In genomic region chr4:112522389-112522788, GRCh38 we compare ENCODE assay signal across 15 cellular contexts. TPM values are rescaled to one million over a fixed set of nuclear protein-coding genes. Genes with fewer than 3 reads are reported as not detected.
A peak's percentile ranks its signal among the peaks of the same experiment; 100 is the strongest.
DNase-seq lines count a peak whose midpoint lies in the region; ATAC-seq and TF ChIP-seq lines count a peak whose summit lies in the region.
"Had no signal": no experiment of that assay in that cellular context is flagged by ENCODE, and none has a peak within 500 bp of the region (broad histone marks: within the 10 kb centered on the region; RNA-seq: fewer than 3 reads in every experiment).

No MANE protein-coding gene starts in this region.

- intact Hi-C loops in activated CD4-positive, alpha-beta T cell treated with anti-CD3 and anti-CD28 coated beads, Interleukin-2, amount 10 ng/mL, durations not matched to agents 24 days and 14 days (cut with micrococcal nuclease) = loop anchor here (5.0 to 10.0 kb wide), 4 partner anchors 82 to 310 kb away; partner anchors contain the start of gene AP1AR

- peaks cover 4% of the 10 kb centered on the region for H3K36me3 Mint-ChIP-seq in activated CD4-positive, alpha-beta T cell treated with anti-CD3 and anti-CD28 coated beads, Interleukin-2, amount 10 ng/mL, durations not matched to agents 24 days and 14 days (ENCODE audit: low read depth)
- H3K36me3 Mint-ChIP-seq in activated naive CD8-positive, alpha-beta T cell treated with anti-CD3 and anti-CD28 coated beads, Interleukin-2, amount 10 ng/mL, durations not matched to agents 7 days and 5 days = no peaks in the 10 kb centered on the region
- no peaks in the 10 kb centered on the region for H3K36me3 Mint-ChIP-seq in nephron progenitor cell (ENCODE audit: low read depth)

- no peak overlapping the region for H3K27ac Mint-ChIP-seq in activated CD4-positive, alpha-beta T cell treated with anti-CD3 and anti-CD28 coated beads, Interleukin-2, amount 10 ng/mL, durations not matched to agents 24 days and 14 days
- no peak overlapping the region for H3K27ac Mint-ChIP-seq in activated naive CD8-positive, alpha-beta T cell treated with anti-CD3 and anti-CD28 coated beads, Interleukin-2, amount 10 ng/mL, durations not matched to agents 7 days and 5 days
- H3K27ac Mint-ChIP-seq in nephron progenitor cell = no peak overlapping the region

- H3K36me3 ChIP-seq in GM06990 (ENCODE audit: control insufficient read depth, insufficient read depth, low read length) = no peaks in the 10 kb centered on the region
- H3K36me3 ChIP-seq: adrenal gland, left ventricle myocardium inferior, Peyer's patch, prostate gland had no signal

- peak; percentile 56 for DNase-seq in activated CD4-positive, alpha-beta T cell treated with anti-CD3 and anti-CD28 coated beads, Interleukin-2, amount 10 ng/mL, durations not matched to agents 24 days and 14 days
- no peak for DNase-seq in activated CD4-positive, alpha-beta T cell treated with anti-CD3 and anti-CD28 coated beads for 4 hours
- DNase-seq in GM06990 (ENCODE audit: extremely low read depth, insufficient read length) (no peak), nephron progenitor cell (no peak), NOMO-1 treated with DMSO at 0.1 percent for 48 hours (lab: John Stamatoyannopoulos, UW; ENCODE audit: unreplicated experiment) (no peak), NCI-H2171 treated with DMSO at 0.1 percent for 48 hours (lab: John Stamatoyannopoulos, UW) (no peak), NCI-H2107 treated with DMSO at 0.1 percent for 48 hours (lab: John Stamatoyannopoulos, UW; ENCODE audit: unreplicated experiment) (no peak)
- DNase-seq in activated naive CD8-positive, alpha-beta T cell treated with anti-CD3 and anti-CD28 coated beads, Interleukin-2, amount 10 ng/mL, durations not matched to agents 7 days and 5 days = no peak
- DNase-seq: adrenal gland; left ventricle myocardium inferior; NCI-H748 treated with DMSO at 0.1 percent for 48 hours; stimulated activated naive CD4-positive, alpha-beta T cell treated with Interleukin-2 at 50 U/mL for 16 hours had no signal

- H3K27me3 ChIP-seq in GM06990 (replicated peaks; ENCODE audit: control insufficient read depth, insufficient read depth, low read length) = no peaks in the 10 kb centered on the region

- peaks cover 7% of the 10 kb centered on the region for H3K9me3 Mint-ChIP-seq in activated CD4-positive, alpha-beta T cell treated with anti-CD3 and anti-CD28 coated beads, Interleukin-2, amount 10 ng/mL, durations not matched to agents 24 days and 14 days
- H3K9me3 Mint-ChIP-seq in activated naive CD8-positive, alpha-beta T cell treated with anti-CD3 and anti-CD28 coated beads, Interleukin-2, amount 10 ng/mL, durations not matched to agents 7 days and 5 days = no peaks in the 10 kb centered on the region
- H3K9me3 Mint-ChIP-seq in nephron progenitor cell = peaks cover 13% of the 10 kb centered on the region

- H3K4me3 ChIP-seq in GM06990 (replicated peaks; ENCODE audit: low read depth, low read length) = peak overlapping the region; percentile 64
- H3K4me3 ChIP-seq: prostate gland had no signal

- peaks cover 39% of the 10 kb centered on the region for H3K4me1 Mint-ChIP-seq in activated CD4-positive, alpha-beta T cell treated with anti-CD3 and anti-CD28 coated beads, Interleukin-2, amount 10 ng/mL, durations not matched to agents 24 days and 14 days
- peaks cover 42% of the 10 kb centered on the region for H3K4me1 Mint-ChIP-seq in activated naive CD8-positive, alpha-beta T cell treated with anti-CD3 and anti-CD28 coated beads, Interleukin-2, amount 10 ng/mL, durations not matched to agents 7 days and 5 days
- H3K4me1 Mint-ChIP-seq in nephron progenitor cell = peaks cover 53% of the 10 kb centered on the region

- ATAC-seq in activated naive CD8-positive, alpha-beta T cell treated with anti-CD3 and anti-CD28 coated beads, Interleukin-2, amount 10 ng/mL, durations not matched to agents 7 days and 5 days (ENCODE audit: low read depth) = no peak

- H3K27me3 Mint-ChIP-seq in activated CD4-positive, alpha-beta T cell treated with anti-CD3 and anti-CD28 coated beads, Interleukin-2, amount 10 ng/mL, durations not matched to agents 24 days and 14 days = peaks cover 79% of the 10 kb centered on the region
- peaks cover 90% of the 10 kb centered on the region for H3K27me3 Mint-ChIP-seq in activated naive CD8-positive, alpha-beta T cell treated with anti-CD3 and anti-CD28 coated beads, Interleukin-2, amount 10 ng/mL, durations not matched to agents 7 days and 5 days
- peaks cover 100% of the 10 kb centered on the region for H3K27me3 Mint-ChIP-seq in nephron progenitor cell (ENCODE audit: low read depth, poor library complexity)

- TF ChIP-seq CTCF in GM06990 (IDR thresholded peaks at IDR 0.05; ENCODE audit: insufficient read depth, low read length, poor library complexity, severe bottlenecking) = no peak
- no peak for TF ChIP-seq CTCF in nephron progenitor cell (IDR thresholded peaks at IDR 0.05)

- H3K4me3 Mint-ChIP-seq in activated CD4-positive, alpha-beta T cell treated with anti-CD3 and anti-CD28 coated beads, Interleukin-2, amount 10 ng/mL, durations not matched to agents 24 days and 14 days = peak overlapping the region; percentile 88
- peak overlapping the region; percentile 23 for H3K4me3 Mint-ChIP-seq in activated naive CD8-positive, alpha-beta T cell treated with anti-CD3 and anti-CD28 coated beads, Interleukin-2, amount 10 ng/mL, durations not matched to agents 7 days and 5 days
- peak overlapping the region; percentile 80 for H3K4me3 Mint-ChIP-seq in nephron progenitor cell

- POLR2A ChIA-PET in activated naive CD8-positive, alpha-beta T cell treated with anti-CD3 and anti-CD28 coated beads, Interleukin-2, amount 10 ng/mL, durations not matched to agents 7 days and 5 days (lab: Charles Lee) = no interaction called here

RNA-seq across cellular contexts. Expression of gene NEUROG2, which starts 6.4 kb away (rescaled TPM):
- total RNA-seq in activated CD4-positive, alpha-beta T cell treated with anti-CD3 and anti-CD28 coated beads, Interleukin-2, amount 10 ng/mL, durations not matched to agents 24 days and 14 days = 0.16 and 0.17 TPM in 2 replicates
- not detected for total RNA-seq in activated naive CD8-positive, alpha-beta T cell treated with anti-CD3 and anti-CD28 coated beads, Interleukin-2, amount 10 ng/mL, durations not matched to agents 7 days and 5 days
- total RNA-seq: adrenal gland, fibroblast of villous mesenchyme, left ventricle myocardium inferior, Peyer's patch, prostate gland had no signal

Comparison
In these comparisons a context has a peak if more than half of its experiments do, and no peak if none do; other contexts are left out.
1. H3K4me3 Mint-ChIP-seq: peak in every context shown above with its lines; median percentile 88 in activated CD4-positive, alpha-beta T cell treated with anti-CD3 and anti-CD28 coated beads, Interleukin-2, amount 10 ng/mL, durations not matched to agents 24 days and 14 days; 80 in nephron progenitor cell; 23 in activated naive CD8-positive, alpha-beta T cell treated with anti-CD3 and anti-CD28 coated beads, Interleukin-2, amount 10 ng/mL, durations not matched to agents 7 days and 5 days.